ENCODE assay signal across 16 cellular contexts in genomic region chr13:51707468-51707867, GRCh38.
A peak's percentile ranks its signal among the peaks of the same experiment; 100 is the strongest.
DNase-seq lines count a peak whose midpoint lies in the region; TF ChIP-seq lines count a peak whose summit lies in the region.
"Had no signal": no experiment of that assay in that cellular context is flagged by ENCODE, and none has a peak within 500 bp of the region (broad histone marks: within the 10 kb centered on the region; RNA-seq: fewer than 3 reads in every experiment).

No MANE protein-coding gene starts in this region.

- no peaks in the 10 kb centered on the region for H3K9me3 Mint-ChIP-seq in MCF 10A (ENCODE audit: unreplicated experiment)
- H3K9me3 Mint-ChIP-seq in endothelial cell (ENCODE audit: unreplicated experiment), result no peaks in the 10 kb centered on the region
- H3K9me3 Mint-ChIP-seq: CD4-positive, alpha-beta T cell had no signal

- DNase-seq in MCF 10A (ENCODE audit: unreplicated experiment) (no peak), mammary epithelial cell (no peak), MV-4-11 (lab: John Stamatoyannopoulos, UW) (peak; percentile 38), endothelial cell (ENCODE audit: low spot score) (no peak), NCI-H187 (lab: John Stamatoyannopoulos, UW) (no peak), NCI-H187 treated with DMSO at 0.1 percent for 48 hours (lab: John Stamatoyannopoulos, UW) (no peak), NCI-H69 (lab: John Stamatoyannopoulos, UW) (no peak)
- DNase-seq: BE2C; C1 segment of cervical spinal cord; Caco-2; CD4-positive, alpha-beta T cell; GOT3; H7; HFFc6 had no signal

- no peak overlapping the region for H3K27ac ChIP-seq in mammary epithelial cell (ENCODE audit: insufficient read depth, low read depth, low read length)
- H3K27ac ChIP-seq: 22Rv1, HL-60 had no signal

- intact Hi-C loops in MCF 10A (cut with micrococcal nuclease) (no loop called here), mammary epithelial cell (cut with micrococcal nuclease) (no loop called here)

- BruUV-seq in MCF 10A (replicated peaks; lab: Mats Ljungman, UMichigan) (no TSS peak), mammary epithelial cell (replicated peaks; lab: Mats Ljungman, UMichigan) (no TSS peak)

- H3K36me3 Mint-ChIP-seq in MCF 10A (ENCODE audit: insufficient read depth, unreplicated experiment) (peaks cover 41% of the 10 kb centered on the region), endothelial cell (ENCODE audit: low read depth, unreplicated experiment) (peaks cover 10% of the 10 kb centered on the region)

- POLR2A ChIA-PET in MCF 10A (lab: Yijun Ruan, JAX), result interaction anchor here (0.6 to 1.4 kb wide), 2 partner anchors 10 to 19 kb away, joined by 4 to 7 read pairs; no protein-coding TSS in a partner anchor

- no peak overlapping the region for H3K4me3 ChIP-seq in mammary epithelial cell (replicated peaks in 1 of 3; ENCODE audit: insufficient read depth in 1 of 3, low read depth in 2 of 3, low read length in 3 of 3)

- CTCF ChIA-PET in MCF 10A (lab: Yijun Ruan, JAX) (interaction anchor here (1.0 kb wide), 1 partner anchor 11 kb away, joined by 3 read pairs; no protein-coding TSS in a partner anchor), mammary epithelial cell (lab: Charles Lee; ENCODE audit: low non-redundant PET) (no interaction called here)

- H3K4me1 Mint-ChIP-seq in MCF 10A (ENCODE audit: insufficient read depth, unreplicated experiment), result no peaks in the 10 kb centered on the region
- H3K4me1 Mint-ChIP-seq in endothelial cell (ENCODE audit: unreplicated experiment), result peaks cover 12% of the 10 kb centered on the region

- no peak overlapping the region for H3K9ac ChIP-seq in mammary epithelial cell (ENCODE audit: insufficient read depth, low read length)

- no peaks in the 10 kb centered on the region for H4K20me1 ChIP-seq in mammary epithelial cell (ENCODE audit: insufficient read depth, low read length)

- no peak overlapping the region for H2AFZ ChIP-seq in mammary epithelial cell (ENCODE audit: low read depth, low read length)

- H3K9me3 ChIP-seq in mammary epithelial cell (replicated peaks; ENCODE audit: insufficient read depth, low read length), result no peaks in the 10 kb centered on the region
- H3K9me3 ChIP-seq: BE2C, Caco-2 had no signal

- H3K27me3 Mint-ChIP-seq in MCF 10A (ENCODE audit: insufficient read depth, unreplicated experiment), result no peaks in the 10 kb centered on the region
- peaks cover 2% of the 10 kb centered on the region for H3K27me3 Mint-ChIP-seq in endothelial cell (ENCODE audit: unreplicated experiment)
- H3K27me3 Mint-ChIP-seq: CD4-positive, alpha-beta T cell had no signal

- H3K27me3 ChIP-seq in mammary epithelial cell (ENCODE audit: insufficient read depth, low read length), result no peaks in the 10 kb centered on the region
- H3K27me3 ChIP-seq: BE2C had no signal

- peaks cover 4% of the 10 kb centered on the region for H3K79me2 ChIP-seq in mammary epithelial cell (ENCODE audit: insufficient read depth, low read length)

- no peak for TF ChIP-seq CTCF in MCF 10A (IDR thresholded peaks at IDR 0.05; ENCODE audit: unreplicated experiment)
- TF ChIP-seq CTCF in mammary epithelial cell (conservative IDR thresholded peaks at IDR 0.05 in 1 of 2, IDR thresholded peaks at IDR 0.05 in 1 of 2; ENCODE audit: extremely low read depth in 1 of 2, insufficient read depth in 1 of 2, low read depth in 1 of 2, low read length in 2 of 2), result no peak
- no peak for TF ChIP-seq CTCF in endothelial cell (IDR thresholded peaks at IDR 0.05; ENCODE audit: unreplicated experiment)

- no peaks in the 10 kb centered on the region for H3K4me1 ChIP-seq in mammary epithelial cell (ENCODE audit: insufficient read depth, low read length)
- H3K4me1 ChIP-seq: BE2C, Caco-2 had no signal

- H3K4me3 Mint-ChIP-seq in MCF 10A (ENCODE audit: unreplicated experiment) (no peak overlapping the region), endothelial cell (ENCODE audit: unreplicated experiment) (peak overlapping the region; percentile 54)
- H3K4me3 Mint-ChIP-seq: CD4-positive, alpha-beta T cell; HFFc6 had no signal

- in situ Hi-C loops in mammary epithelial cell (cut with MboI; ENCODE audit: low sequenced_read_pairs in 2 of 2), result no loop called here

- H3K27ac Mint-ChIP-seq in MCF 10A (ENCODE audit: low read depth, unreplicated experiment) (peak overlapping the region; percentile 67), endothelial cell (ENCODE audit: unreplicated experiment) (no peak overlapping the region)
- H3K27ac Mint-ChIP-seq: CD4-positive, alpha-beta T cell; HFFc6 had no signal

- peaks cover 2% of the 10 kb centered on the region for H3K36me3 ChIP-seq in mammary epithelial cell (ENCODE audit: insufficient read depth, low read length)
- H3K36me3 ChIP-seq: BE2C had no signal

- dilution Hi-C loops in mammary epithelial cell (cut with HindIII; ENCODE audit: low sequenced_read_pairs), result no loop called here

- no peak overlapping the region for H3K4me2 ChIP-seq in mammary epithelial cell (ENCODE audit: insufficient read depth, low read depth, low read length)
